ENCODE assay signal across 23 cellular contexts in genomic region chr2:239520811-239521517, GRCh38.
DNase-seq lines count a peak whose midpoint lies in the region; ATAC-seq, FAIRE-seq and TF ChIP-seq lines count a peak whose summit lies in the region.
"Had no signal": no experiment of that assay in that cellular context is flagged by ENCODE, and none has a peak within 500 bp of the region (broad histone marks: within the 10 kb centered on the region; RNA-seq: fewer than 3 reads in every experiment).

No MANE protein-coding gene starts in this region.

- no peak for TF ChIP-seq CTCF in heart right ventricle (IDR thresholded peaks at IDR 0.05)
- no peak for TF ChIP-seq CTCF in kidney (IDR thresholded peaks at IDR 0.05; ENCODE audit: borderline replicate concordance, extremely low read depth, insufficient read depth)
- no peak for TF ChIP-seq CTCF in osteoblast (IDR thresholded peaks at IDR 0.05; ENCODE audit: extremely low read depth, low read depth, low read length)

- WGBS in heart right ventricle, 2 donors: 91 to 93% methylated on average over 29 of the region's 29 CpGs

- CTCF ChIA-PET in CD4-positive, alpha-beta memory T cell (lab: Charles Lee; ENCODE audit: partially characterized antibody): no interaction called here

- H3K4me2 ChIP-seq in BLaER1: peak overlapping the region; percentile 66
- H3K4me2 ChIP-seq in osteoblast (ENCODE audit: insufficient read depth, low read length): no peak overlapping the region

- H3K27me3 Mint-ChIP-seq in CD4-positive, alpha-beta memory T cell: peaks cover 0 to 2% of the 10 kb centered on the region in 2 donors

- peak; percentile 34 for DNase-seq in Right ventricle myocardium superior
- DNase-seq in heart right ventricle: no peak
- DNase-seq in kidney: peak; percentile 67
- peak; percentile 65 for DNase-seq in osteoblast (ENCODE audit: insufficient read length, low spot score, missing footprints)
- no peak for DNase-seq in NCI-H2171 (lab: John Stamatoyannopoulos, UW)
- no peak for DNase-seq in CD4-positive, alpha-beta memory T cell
- no peak for DNase-seq in urothelium cell line (ENCODE audit: low spot score)
- DNase-seq: 8988T; AML-193; CD8-positive, alpha-beta T cell; COR-L47; DMS153; DMS79 treated with DMSO at 0.1 percent for 48 hours; GDM1; GOT3; H9 had no signal

- peaks cover 0 to 11% (median 4%) of the 10 kb centered on the region in 9 donors for H3K4me1 ChIP-seq in heart right ventricle
- H3K4me1 ChIP-seq in BLaER1: peaks cover 57% of the 10 kb centered on the region
- peaks cover 0 to 2% of the 10 kb centered on the region in 2 donors for H3K4me1 ChIP-seq in kidney (ENCODE audit: control insufficient read depth in 1 of 2, insufficient read depth in 1 of 2, low read depth in 1 of 2, low read length in 2 of 2)
- H3K4me1 ChIP-seq in osteoblast (ENCODE audit: insufficient read depth, low read length): no peaks in the 10 kb centered on the region
- no peaks in the 10 kb centered on the region for H3K4me1 ChIP-seq in CD4-positive, alpha-beta memory T cell (ENCODE audit: insufficient read depth, low read length)

- no peaks in the 10 kb centered on the region for H4K20me1 ChIP-seq in BLaER1
- no peaks in the 10 kb centered on the region for H4K20me1 ChIP-seq in osteoblast (ENCODE audit: insufficient read depth, low read length)

- no peaks in the 10 kb centered on the region for H3K9me3 Mint-ChIP-seq in CD4-positive, alpha-beta memory T cell
- H3K9me3 Mint-ChIP-seq: CD8-positive, alpha-beta T cell; H9 had no signal

- H3K9ac ChIP-seq in BLaER1 (no peak overlapping the region), kidney (ENCODE audit: low read length in 2 of 2) (no peak overlapping the region)

- H3K4me3 ChIP-seq in heart right ventricle (no peak overlapping the region), BLaER1 (no peak overlapping the region), kidney (ENCODE audit: low read length in 2 of 2) (no peak overlapping the region), osteoblast (ENCODE audit: insufficient read depth, low read length) (no peak overlapping the region)
- no peak overlapping the region for H3K4me3 ChIP-seq in CD4-positive, alpha-beta memory T cell (ENCODE audit: low read length in 2 of 2)

- H3K27ac ChIP-seq in heart right ventricle (no peak overlapping the region), BLaER1 (no peak overlapping the region), kidney (ENCODE audit: low read depth in 2 of 2, low read length in 2 of 2) (no peak overlapping the region), osteoblast (ENCODE audit: low read depth, low read length) (no peak overlapping the region)
- H3K27ac ChIP-seq in CD4-positive, alpha-beta memory T cell (ENCODE audit: low read depth, low read length): no peak overlapping the region
- H3K27ac ChIP-seq: C4-2B had no signal

- no peak overlapping the region for H2AFZ ChIP-seq in osteoblast (ENCODE audit: low read length)

- FAIRE-seq in kidney (lab: Jason Lieb, UNC) (no peak), urothelium cell line (lab: Jason Lieb, UNC) (no peak)
- FAIRE-seq: D721Med, GM12892, GM19239, HepG2, HTR-8/SVneo had no signal

- peaks cover 0 to 8% (median 0%) of the 10 kb centered on the region in 7 donors for H3K27me3 ChIP-seq in heart right ventricle
- H3K27me3 ChIP-seq in BLaER1: no peaks in the 10 kb centered on the region
- no peaks in the 10 kb centered on the region for H3K27me3 ChIP-seq in osteoblast (ENCODE audit: insufficient read depth, low read length)
- no peaks in the 10 kb centered on the region for H3K27me3 ChIP-seq in CD4-positive, alpha-beta memory T cell (ENCODE audit: insufficient read depth, low read length)

- H3K9me3 ChIP-seq in heart right ventricle (no peaks in the 10 kb centered on the region), BLaER1 (no peaks in the 10 kb centered on the region), kidney (ENCODE audit: control insufficient read depth in 1 of 2, low read length in 2 of 2) (no peaks in the 10 kb centered on the region), osteoblast (ENCODE audit: low read depth, low read length) (no peaks in the 10 kb centered on the region)
- H3K9me3 ChIP-seq in CD4-positive, alpha-beta memory T cell (ENCODE audit: control insufficient read depth in 1 of 2, low read length in 2 of 2): no peaks in the 10 kb centered on the region

- peak overlapping the region in 1 of 8 donors; percentile 52 for H3K4me3 Mint-ChIP-seq in CD4-positive, alpha-beta memory T cell
- H3K4me3 Mint-ChIP-seq: CD8-positive, alpha-beta T cell; H9 had no signal

- H3K27ac Mint-ChIP-seq in CD4-positive, alpha-beta memory T cell: no peak overlapping the region
- H3K27ac Mint-ChIP-seq: CD8-positive, alpha-beta T cell had no signal

- H3K4me1 Mint-ChIP-seq in CD4-positive, alpha-beta memory T cell: peaks cover 0 to 6% (median 0%) of the 10 kb centered on the region in 4 donors

- H3K79me2 ChIP-seq in osteoblast (ENCODE audit: insufficient read depth, low read length): no peaks in the 10 kb centered on the region

- H3K36me3 ChIP-seq in heart right ventricle (no peaks in the 10 kb centered on the region), BLaER1 (no peaks in the 10 kb centered on the region), kidney (ENCODE audit: control insufficient read depth in 1 of 2, insufficient read depth in 2 of 2, low read length in 2 of 2) (no peaks in the 10 kb centered on the region), osteoblast (ENCODE audit: insufficient read depth, low read length) (no peaks in the 10 kb centered on the region)
- H3K36me3 ChIP-seq in CD4-positive, alpha-beta memory T cell (ENCODE audit: insufficient read depth, low read length): no peaks in the 10 kb centered on the region

- intact Hi-C loops in Right ventricle myocardium superior (cut with DNase I) (no loop called here), heart right ventricle (cut with DNase I) (no loop called here), kidney (cut with DNase I) (no loop called here)
- intact Hi-C loops in CD4-positive, alpha-beta memory T cell (cut with micrococcal nuclease): no loop called here

- POLR2A ChIA-PET in CD4-positive, alpha-beta memory T cell (lab: Charles Lee; ENCODE audit: partially characterized antibody): no interaction called here

- ATAC-seq in Right ventricle myocardium superior (ENCODE audit: poor library complexity) (no peak), heart right ventricle (no peak)
- ATAC-seq: CD8-positive, alpha-beta T cell had no signal

- H3K36me3 Mint-ChIP-seq in CD4-positive, alpha-beta memory T cell: no peaks in the 10 kb centered on the region
- H3K36me3 Mint-ChIP-seq: CD8-positive, alpha-beta T cell had no signal

Comparison
In these comparisons a context has a peak if more than half of its experiments do, and no peak if none do; other contexts are left out.
1. DNase-seq: peak in Right ventricle myocardium superior (single experiment), kidney (single experiment) and osteoblast (single experiment); none in heart right ventricle (0 of 2), NCI-H2171 (single experiment), CD4-positive, alpha-beta memory T cell (0 of 5) and urothelium cell line (single experiment).